Comparison of ENCODE assay signal across 1 cellular context in the genomic region with DNA sequence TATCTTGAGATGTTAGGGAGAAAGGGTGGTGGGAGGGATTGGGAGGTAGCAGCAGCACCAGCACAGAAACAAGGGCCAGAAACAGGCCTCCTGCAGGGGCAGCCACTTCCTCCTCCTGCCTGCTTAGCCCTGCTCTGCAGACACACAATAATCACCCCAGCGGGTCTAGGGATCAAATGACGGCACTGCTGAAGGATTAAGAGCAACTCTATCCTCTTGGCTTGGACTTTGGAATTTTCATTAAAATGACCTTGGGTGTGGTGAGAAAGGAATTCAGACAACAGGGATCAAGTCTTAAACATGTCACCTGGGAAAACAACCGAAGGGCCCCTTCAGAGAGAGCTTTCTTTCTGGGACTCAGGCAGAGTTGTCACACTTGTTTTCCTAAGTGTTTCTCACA.
TF ChIP-seq lines count a peak whose summit lies in the region.

No MANE protein-coding gene starts in this region.

TF ChIP-seq in HepG2, 621 proteins besides CTCF, POLR2A, EP300 and RAD21 (continued from another document and continues in another):
- TF ChIP-seq AGO2 (optimal IDR thresholded peaks at IDR 0.05; ENCODE audit: low read depth, low read length) = no peak
- no peak for TF ChIP-seq CCDC6 (CRISPR knock-in tag; IDR thresholded peaks at IDR 0.05)
- TF ChIP-seq ZNF335 (CRISPR knock-in tag; IDR thresholded peaks at IDR 0.05) = no peak
- TF ChIP-seq, protein P1, sequence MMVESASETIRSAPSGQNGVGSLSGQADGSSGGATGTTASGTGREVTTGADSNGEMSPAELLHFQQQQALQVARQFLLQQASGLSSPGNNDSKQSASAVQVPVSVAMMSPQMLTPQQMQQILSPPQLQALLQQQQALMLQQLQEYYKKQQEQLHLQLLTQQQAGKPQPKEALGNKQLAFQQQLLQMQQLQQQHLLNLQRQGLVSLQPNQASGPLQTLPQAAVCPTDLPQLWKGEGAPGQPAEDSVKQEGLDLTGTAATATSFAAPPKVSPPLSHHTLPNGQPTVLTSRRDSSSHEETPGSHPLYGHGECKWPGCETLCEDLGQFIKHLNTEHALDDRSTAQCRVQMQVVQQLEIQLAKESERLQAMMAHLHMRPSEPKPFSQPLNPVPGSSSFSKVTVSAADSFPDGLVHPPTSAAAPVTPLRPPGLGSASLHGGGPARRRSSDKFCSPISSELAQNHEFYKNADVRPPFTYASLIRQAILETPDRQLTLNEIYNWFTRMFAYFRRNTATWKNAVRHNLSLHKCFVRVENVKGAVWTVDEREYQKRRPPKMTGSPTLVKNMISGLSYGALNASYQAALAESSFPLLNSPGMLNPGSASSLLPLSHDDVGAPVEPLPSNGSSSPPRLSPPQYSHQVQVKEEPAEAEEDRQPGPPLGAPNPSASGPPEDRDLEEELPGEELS (CRISPR knock-in tag; IDR thresholded peaks at IDR 0.05) = no peak
- TF ChIP-seq ZNF780A (CRISPR knock-in tag; IDR thresholded peaks at IDR 0.05) = no peak
- TF ChIP-seq GATAD2A (CRISPR knock-in tag; IDR thresholded peaks at IDR 0.05) = peak; percentile 60; the same call in 1 of the 2 replicates
- TF ChIP-seq, protein P2, sequence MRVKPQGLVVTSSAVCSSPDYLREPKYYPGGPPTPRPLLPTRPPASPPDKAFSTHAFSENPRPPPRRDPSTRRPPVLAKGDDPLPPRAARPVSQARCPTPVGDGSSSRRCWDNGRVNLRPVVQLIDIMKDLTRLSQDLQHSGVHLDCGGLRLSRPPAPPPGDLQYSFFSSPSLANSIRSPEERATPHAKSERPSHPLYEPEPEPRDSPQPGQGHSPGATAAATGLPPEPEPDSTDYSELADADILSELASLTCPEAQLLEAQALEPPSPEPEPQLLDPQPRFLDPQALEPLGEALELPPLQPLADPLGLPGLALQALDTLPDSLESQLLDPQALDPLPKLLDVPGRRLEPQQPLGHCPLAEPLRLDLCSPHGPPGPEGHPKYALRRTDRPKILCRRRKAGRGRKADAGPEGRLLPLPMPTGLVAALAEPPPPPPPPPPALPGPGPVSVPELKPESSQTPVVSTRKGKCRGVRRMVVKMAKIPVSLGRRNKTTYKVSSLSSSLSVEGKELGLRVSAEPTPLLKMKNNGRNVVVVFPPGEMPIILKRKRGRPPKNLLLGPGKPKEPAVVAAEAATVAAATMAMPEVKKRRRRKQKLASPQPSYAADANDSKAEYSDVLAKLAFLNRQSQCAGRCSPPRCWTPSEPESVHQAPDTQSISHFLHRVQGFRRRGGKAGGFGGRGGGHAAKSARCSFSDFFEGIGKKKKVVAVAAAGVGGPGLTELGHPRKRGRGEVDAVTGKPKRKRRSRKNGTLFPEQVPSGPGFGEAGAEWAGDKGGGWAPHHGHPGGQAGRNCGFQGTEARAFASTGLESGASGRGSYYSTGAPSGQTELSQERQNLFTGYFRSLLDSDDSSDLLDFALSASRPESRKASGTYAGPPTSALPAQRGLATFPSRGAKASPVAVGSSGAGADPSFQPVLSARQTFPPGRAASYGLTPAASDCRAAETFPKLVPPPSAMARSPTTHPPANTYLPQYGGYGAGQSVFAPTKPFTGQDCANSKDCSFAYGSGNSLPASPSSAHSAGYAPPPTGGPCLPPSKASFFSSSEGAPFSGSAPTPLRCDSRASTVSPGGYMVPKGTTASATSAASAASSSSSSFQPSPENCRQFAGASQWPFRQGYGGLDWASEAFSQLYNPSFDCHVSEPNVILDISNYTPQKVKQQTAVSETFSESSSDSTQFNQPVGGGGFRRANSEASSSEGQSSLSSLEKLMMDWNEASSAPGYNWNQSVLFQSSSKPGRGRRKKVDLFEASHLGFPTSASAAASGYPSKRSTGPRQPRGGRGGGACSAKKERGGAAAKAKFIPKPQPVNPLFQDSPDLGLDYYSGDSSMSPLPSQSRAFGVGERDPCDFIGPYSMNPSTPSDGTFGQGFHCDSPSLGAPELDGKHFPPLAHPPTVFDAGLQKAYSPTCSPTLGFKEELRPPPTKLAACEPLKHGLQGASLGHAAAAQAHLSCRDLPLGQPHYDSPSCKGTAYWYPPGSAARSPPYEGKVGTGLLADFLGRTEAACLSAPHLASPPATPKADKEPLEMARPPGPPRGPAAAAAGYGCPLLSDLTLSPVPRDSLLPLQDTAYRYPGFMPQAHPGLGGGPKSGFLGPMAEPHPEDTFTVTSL (CRISPR knock-in tag; IDR thresholded peaks at IDR 0.05; ENCODE audit: borderline replicate concordance) = peak; percentile 60; the same call in 1 of the 2 replicates
- no peak for TF ChIP-seq SYNCRIP (IDR thresholded peaks at IDR 0.05; ENCODE audit: insufficient read depth, low read depth, low read length)
- no peak; the same call in 1 of the 2 replicates for TF ChIP-seq ZNF350 (CRISPR knock-in tag; IDR thresholded peaks at IDR 0.05; ENCODE audit: borderline replicate concordance, low read depth)
- TF ChIP-seq RORA (CRISPR knock-in tag; IDR thresholded peaks at IDR 0.05) = no peak
- TF ChIP-seq FOXK1 (CRISPR knock-in tag; IDR thresholded peaks at IDR 0.05; ENCODE audit: borderline replicate concordance, low read depth) = no peak
- TF ChIP-seq SATB2 (CRISPR knock-in tag; IDR thresholded peaks at IDR 0.05) = no peak
- TF ChIP-seq TAF1 (CRISPR knock-in tag; IDR thresholded peaks at IDR 0.05) = no peak
- no peak for TF ChIP-seq ZSCAN22 (CRISPR knock-in tag; IDR thresholded peaks at IDR 0.05)
- TF ChIP-seq, protein P3, sequence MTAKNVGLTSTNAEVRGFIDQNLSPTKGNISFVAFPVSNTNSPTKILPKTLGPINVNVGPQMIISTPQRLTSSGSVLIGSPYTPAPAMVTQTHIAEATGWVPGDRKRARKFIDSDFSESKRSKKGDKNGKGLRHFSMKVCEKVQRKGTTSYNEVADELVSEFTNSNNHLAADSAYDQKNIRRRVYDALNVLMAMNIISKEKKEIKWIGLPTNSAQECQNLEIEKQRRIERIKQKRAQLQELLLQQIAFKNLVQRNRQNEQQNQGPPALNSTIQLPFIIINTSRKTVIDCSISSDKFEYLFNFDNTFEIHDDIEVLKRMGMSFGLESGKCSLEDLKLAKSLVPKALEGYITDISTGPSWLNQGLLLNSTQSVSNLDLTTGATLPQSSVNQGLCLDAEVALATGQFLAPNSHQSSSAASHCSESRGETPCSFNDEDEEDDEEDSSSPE (CRISPR knock-in tag; IDR thresholded peaks at IDR 0.05) = no peak
- no peak for TF ChIP-seq TSC22D2 (CRISPR knock-in tag; IDR thresholded peaks at IDR 0.05; ENCODE audit: borderline replicate concordance)
- TF ChIP-seq MED1 (CRISPR knock-in tag; IDR thresholded peaks at IDR 0.05) = 0 out of 2 replicates have a peak, but pooled peaks have one; percentile 24
- no peak for TF ChIP-seq MED13 (CRISPR knock-in tag; IDR thresholded peaks at IDR 0.05)
- TF ChIP-seq CBX2 (IDR thresholded peaks at IDR 0.05; ENCODE audit: low read depth, low read length) = no peak
- TF ChIP-seq CBX2 (CRISPR knock-in tag; IDR thresholded peaks at IDR 0.05; ENCODE audit: low read depth) = no peak
- no peak for TF ChIP-seq ZSCAN12 (CRISPR knock-in tag; IDR thresholded peaks at IDR 0.05)
- no peak for TF ChIP-seq TOPORS (CRISPR knock-in tag; IDR thresholded peaks at IDR 0.05)
- TF ChIP-seq ZNF333 (CRISPR knock-in tag; IDR thresholded peaks at IDR 0.05; ENCODE audit: borderline replicate concordance) = no peak
- no peak for TF ChIP-seq PPARG (CRISPR knock-in tag; conservative IDR thresholded peaks at IDR 0.05)
- TF ChIP-seq, protein P4, sequence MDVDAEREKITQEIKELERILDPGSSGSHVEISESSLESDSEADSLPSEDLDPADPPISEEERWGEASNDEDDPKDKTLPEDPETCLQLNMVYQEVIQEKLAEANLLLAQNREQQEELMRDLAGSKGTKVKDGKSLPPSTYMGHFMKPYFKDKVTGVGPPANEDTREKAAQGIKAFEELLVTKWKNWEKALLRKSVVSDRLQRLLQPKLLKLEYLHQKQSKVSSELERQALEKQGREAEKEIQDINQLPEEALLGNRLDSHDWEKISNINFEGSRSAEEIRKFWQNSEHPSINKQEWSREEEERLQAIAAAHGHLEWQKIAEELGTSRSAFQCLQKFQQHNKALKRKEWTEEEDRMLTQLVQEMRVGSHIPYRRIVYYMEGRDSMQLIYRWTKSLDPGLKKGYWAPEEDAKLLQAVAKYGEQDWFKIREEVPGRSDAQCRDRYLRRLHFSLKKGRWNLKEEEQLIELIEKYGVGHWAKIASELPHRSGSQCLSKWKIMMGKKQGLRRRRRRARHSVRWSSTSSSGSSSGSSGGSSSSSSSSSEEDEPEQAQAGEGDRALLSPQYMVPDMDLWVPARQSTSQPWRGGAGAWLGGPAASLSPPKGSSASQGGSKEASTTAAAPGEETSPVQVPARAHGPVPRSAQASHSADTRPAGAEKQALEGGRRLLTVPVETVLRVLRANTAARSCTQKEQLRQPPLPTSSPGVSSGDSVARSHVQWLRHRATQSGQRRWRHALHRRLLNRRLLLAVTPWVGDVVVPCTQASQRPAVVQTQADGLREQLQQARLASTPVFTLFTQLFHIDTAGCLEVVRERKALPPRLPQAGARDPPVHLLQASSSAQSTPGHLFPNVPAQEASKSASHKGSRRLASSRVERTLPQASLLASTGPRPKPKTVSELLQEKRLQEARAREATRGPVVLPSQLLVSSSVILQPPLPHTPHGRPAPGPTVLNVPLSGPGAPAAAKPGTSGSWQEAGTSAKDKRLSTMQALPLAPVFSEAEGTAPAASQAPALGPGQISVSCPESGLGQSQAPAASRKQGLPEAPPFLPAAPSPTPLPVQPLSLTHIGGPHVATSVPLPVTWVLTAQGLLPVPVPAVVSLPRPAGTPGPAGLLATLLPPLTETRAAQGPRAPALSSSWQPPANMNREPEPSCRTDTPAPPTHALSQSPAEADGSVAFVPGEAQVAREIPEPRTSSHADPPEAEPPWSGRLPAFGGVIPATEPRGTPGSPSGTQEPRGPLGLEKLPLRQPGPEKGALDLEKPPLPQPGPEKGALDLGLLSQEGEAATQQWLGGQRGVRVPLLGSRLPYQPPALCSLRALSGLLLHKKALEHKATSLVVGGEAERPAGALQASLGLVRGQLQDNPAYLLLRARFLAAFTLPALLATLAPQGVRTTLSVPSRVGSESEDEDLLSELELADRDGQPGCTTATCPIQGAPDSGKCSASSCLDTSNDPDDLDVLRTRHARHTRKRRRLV (CRISPR knock-in tag; IDR thresholded peaks at IDR 0.05) = no peak
- no peak for TF ChIP-seq NONO (IDR thresholded peaks at IDR 0.05)
- TF ChIP-seq NONO (CRISPR knock-in tag; conservative IDR thresholded peaks at IDR 0.05) = no peak
- no peak for TF ChIP-seq SP1 (IDR thresholded peaks at IDR 0.05)
- TF ChIP-seq SP1 (CRISPR knock-in tag; IDR thresholded peaks at IDR 0.05) = no peak
- TF ChIP-seq, protein P5, sequence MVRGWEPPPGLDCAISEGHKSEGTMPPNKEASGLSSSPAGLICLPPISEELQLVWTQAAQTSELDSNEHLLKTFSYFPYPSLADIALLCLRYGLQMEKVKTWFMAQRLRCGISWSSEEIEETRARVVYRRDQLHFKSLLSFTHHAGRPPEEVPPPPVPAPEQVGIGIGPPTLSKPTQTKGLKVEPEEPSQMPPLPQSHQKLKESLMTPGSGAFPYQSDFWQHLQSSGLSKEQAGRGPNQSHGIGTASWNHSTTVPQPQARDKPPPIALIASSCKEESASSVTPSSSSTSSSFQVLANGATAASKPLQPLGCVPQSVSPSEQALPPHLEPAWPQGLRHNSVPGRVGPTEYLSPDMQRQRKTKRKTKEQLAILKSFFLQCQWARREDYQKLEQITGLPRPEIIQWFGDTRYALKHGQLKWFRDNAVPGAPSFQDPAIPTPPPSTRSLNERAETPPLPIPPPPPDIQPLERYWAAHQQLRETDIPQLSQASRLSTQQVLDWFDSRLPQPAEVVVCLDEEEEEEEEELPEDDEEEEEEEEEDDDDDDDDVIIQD (CRISPR knock-in tag; IDR thresholded peaks at IDR 0.05; ENCODE audit: low read depth) = no peak
- TF ChIP-seq SRY (CRISPR knock-in tag; IDR thresholded peaks at IDR 0.05) = no peak
- TF ChIP-seq ATM (IDR thresholded peaks at IDR 0.05; ENCODE audit: borderline replicate concordance) = no peak
- no peak for TF ChIP-seq ZNF232 (CRISPR knock-in tag; IDR thresholded peaks at IDR 0.05; ENCODE audit: borderline replicate concordance)
- TF ChIP-seq, protein P6, sequence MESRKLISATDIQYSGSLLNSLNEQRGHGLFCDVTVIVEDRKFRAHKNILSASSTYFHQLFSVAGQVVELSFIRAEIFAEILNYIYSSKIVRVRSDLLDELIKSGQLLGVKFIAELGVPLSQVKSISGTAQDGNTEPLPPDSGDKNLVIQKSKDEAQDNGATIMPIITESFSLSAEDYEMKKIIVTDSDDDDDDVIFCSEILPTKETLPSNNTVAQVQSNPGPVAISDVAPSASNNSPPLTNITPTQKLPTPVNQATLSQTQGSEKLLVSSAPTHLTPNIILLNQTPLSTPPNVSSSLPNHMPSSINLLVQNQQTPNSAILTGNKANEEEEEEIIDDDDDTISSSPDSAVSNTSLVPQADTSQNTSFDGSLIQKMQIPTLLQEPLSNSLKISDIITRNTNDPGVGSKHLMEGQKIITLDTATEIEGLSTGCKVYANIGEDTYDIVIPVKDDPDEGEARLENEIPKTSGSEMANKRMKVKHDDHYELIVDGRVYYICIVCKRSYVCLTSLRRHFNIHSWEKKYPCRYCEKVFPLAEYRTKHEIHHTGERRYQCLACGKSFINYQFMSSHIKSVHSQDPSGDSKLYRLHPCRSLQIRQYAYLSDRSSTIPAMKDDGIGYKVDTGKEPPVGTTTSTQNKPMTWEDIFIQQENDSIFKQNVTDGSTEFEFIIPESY (CRISPR knock-in tag; IDR thresholded peaks at IDR 0.05) = no peak
- TF ChIP-seq CHCHD3 (CRISPR knock-in tag; IDR thresholded peaks at IDR 0.05) = no peak
- TF ChIP-seq YEATS4 (CRISPR knock-in tag; IDR thresholded peaks at IDR 0.05; ENCODE audit: borderline replicate concordance) = no peak
- TF ChIP-seq KDM5B (CRISPR knock-in tag; IDR thresholded peaks at IDR 0.05; ENCODE audit: borderline replicate concordance) = no peak
- no peak for TF ChIP-seq CBX5 (CRISPR knock-in tag; IDR thresholded peaks at IDR 0.05; ENCODE audit: borderline replicate concordance)
- TF ChIP-seq, protein P7, sequence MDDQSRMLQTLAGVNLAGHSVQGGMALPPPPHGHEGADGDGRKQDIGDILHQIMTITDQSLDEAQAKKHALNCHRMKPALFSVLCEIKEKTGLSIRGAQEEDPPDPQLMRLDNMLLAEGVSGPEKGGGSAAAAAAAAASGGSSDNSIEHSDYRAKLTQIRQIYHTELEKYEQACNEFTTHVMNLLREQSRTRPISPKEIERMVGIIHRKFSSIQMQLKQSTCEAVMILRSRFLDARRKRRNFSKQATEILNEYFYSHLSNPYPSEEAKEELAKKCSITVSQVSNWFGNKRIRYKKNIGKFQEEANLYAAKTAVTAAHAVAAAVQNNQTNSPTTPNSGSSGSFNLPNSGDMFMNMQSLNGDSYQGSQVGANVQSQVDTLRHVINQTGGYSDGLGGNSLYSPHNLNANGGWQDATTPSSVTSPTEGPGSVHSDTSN (CRISPR knock-in tag; IDR thresholded peaks at IDR 0.05; ENCODE audit: borderline replicate concordance) = no peak
- no peak for TF ChIP-seq JUN (CRISPR knock-in tag; IDR thresholded peaks at IDR 0.05)
